In the genomic region with DNA sequence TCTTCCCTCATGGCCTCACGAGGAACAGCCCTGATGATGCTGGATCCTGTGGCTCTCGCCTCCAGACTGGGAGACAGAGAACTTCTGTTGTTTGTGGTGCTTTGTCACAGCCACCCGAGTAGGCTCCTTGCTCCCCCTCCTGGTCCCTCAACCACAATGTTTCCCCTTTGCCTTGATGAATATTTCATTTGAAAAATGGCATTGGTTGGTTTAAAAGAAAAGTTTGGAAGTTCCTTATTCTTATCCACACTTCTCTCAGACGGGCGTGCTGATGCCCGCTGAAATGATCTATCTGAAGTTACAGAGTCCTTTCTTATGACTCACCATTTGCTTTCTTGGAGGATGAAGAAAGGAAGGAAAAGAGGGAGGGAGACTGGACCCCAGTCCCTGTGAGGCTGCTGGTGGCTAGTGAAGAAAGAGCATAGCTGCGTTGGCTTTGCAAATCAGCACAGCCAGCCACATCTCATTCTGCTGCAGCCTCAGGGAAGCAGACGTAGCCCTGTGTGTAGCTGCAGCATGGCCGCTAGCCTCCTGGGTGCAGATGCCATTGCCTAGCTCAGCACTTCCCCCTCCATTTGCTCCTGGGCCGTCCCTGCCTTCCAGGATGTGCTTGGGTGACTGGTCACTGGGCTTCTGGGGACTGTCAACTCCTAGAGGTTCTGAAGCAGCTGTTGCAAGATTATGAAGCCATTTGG, we compare ENCODE assay signal across 8 cellular contexts.
DNase-seq lines count a peak whose midpoint lies in the region; ATAC-seq and TF ChIP-seq lines count a peak whose summit lies in the region.

No MANE protein-coding gene starts in this region.

- no peak overlapping the region for H3K27ac ChIP-seq in testis

- intact Hi-C loops in testis (cut with DNase I; ENCODE audit: low total_unique reads): no loop called here

- H3K4me1 ChIP-seq in testis: peaks cover 2% of the 10 kb centered on the region

- H3K36me3 ChIP-seq in testis (ENCODE audit: low read depth, missing control alignments): no peaks in the 10 kb centered on the region

- peak; percentile 50 for DNase-seq in Daoy (ENCODE audit: low read depth)
- peak; percentile 50 for DNase-seq in activated CD4-positive, alpha-beta T cell treated with anti-CD3 and anti-CD28 coated beads, Interleukin-2, amount 50 U/mL, for 1 hour
- peak; percentile 20 for DNase-seq in effector CD8-positive, alpha-beta T cell (lab: John Stamatoyannopoulos, UW)
- DNase-seq in midbrain (lab: John Stamatoyannopoulos, UW): peak; percentile 58
- peak; percentile 63 for DNase-seq in testis

- no peak for TF ChIP-seq POLR2A in testis (IDR thresholded peaks at IDR 0.05)

- H3K9me3 ChIP-seq in testis: no peaks in the 10 kb centered on the region

- no peak for ATAC-seq in HG02884 (IDR thresholded peaks at IDR 0.05; ENCODE audit: unreplicated experiment)
- ATAC-seq in HG02970 (IDR thresholded peaks at IDR 0.05; ENCODE audit: low FRiP score, unreplicated experiment): no peak

- no peaks in the 10 kb centered on the region for H3K27me3 ChIP-seq in testis

- WGBS in testis, 2 donors: 52 to 54% methylated on average over 10 of the region's 10 CpGs

- no peak overlapping the region for H3K4me3 ChIP-seq in testis

- TF ChIP-seq CTCF in LNCAP (IDR thresholded peaks at IDR 0.05) (peak; percentile 45), testis (IDR thresholded peaks at IDR 0.05) (peak; percentile 41 to 62 (median 42))
